ENCODE assay signal across 29 cellular contexts in genomic region chr5:144265643-144266042, GRCh38.
"Had no signal": no experiment of that assay in that cellular context is flagged by ENCODE, and none has a peak within 500 bp of the region (broad histone marks: within the 10 kb centered on the region; RNA-seq: fewer than 3 reads in every experiment).

No MANE protein-coding gene starts in this region.

- DNase-seq: naive thymus-derived CD8-positive, alpha-beta T cell; nephron progenitor cell; nucleus accumbens; posterior cingulate gyrus; psoas muscle; right cardiac atrium; spleen; stimulated activated CD4-positive, alpha-beta T cell treated with anti-CD3 and anti-CD28 coated beads, Interleukin-12 subunit alpha, Interleukin-12 subunit beta, amount 100 ng/mL, for 4 hours; stimulated activated CD4-positive, alpha-beta T cell treated with anti-CD3 and anti-CD28 coated beads, Interleukin-1b, Interleukin-23, amount 100 ng/mL, for 48 hours; stimulated activated CD4-positive, alpha-beta T cell treated with anti-CD3 and anti-CD28 coated beads, Interleukin-4, amount 100 ng/mL, for 1 hour; stimulated activated CD4-positive, alpha-beta T cell treated with anti-CD3 and anti-CD28 coated beads, Interleukin-4, amount 100 ng/mL, for 4 hours; stimulated activated CD8-positive, alpha-beta memory T cell treated with anti-CD3 and anti-CD28 coated beads, Interleukin-4, amount 100 ng/mL, for 48 hours; stimulated activated naive CD4-positive, alpha-beta T cell; stimulated activated naive CD8-positive, alpha-beta T cell treated with anti-CD3 and anti-CD28 coated beads, Interleukin-15, amount 100 ng/mL, for 72 hours; stimulated activated naive CD8-positive, alpha-beta T cell treated with anti-CD3 and anti-CD28 coated beads, Interleukin-15, Interleukin-2, amounts not matched to agents 100 U/mL and 50 U/mL, for 24 hours; substantia nigra; testis; tibial artery; transverse colon; upper lobe of right lung had no signal

- H3K79me2 ChIP-seq: parathyroid adenoma had no signal

- H3K9ac ChIP-seq: parathyroid adenoma had no signal

- H3K9me3 ChIP-seq: neutrophil, psoas muscle, suprapubic skin, testis, tibial artery, transverse colon, upper lobe of right lung, vagina had no signal

- H3K4me2 ChIP-seq: smooth muscle cell had no signal

- H3K36me3 ChIP-seq: neutrophil, spleen, suprapubic skin, tibial artery, transverse colon, upper lobe of right lung, vagina had no signal

- H3K4me1 ChIP-seq: parathyroid adenoma, psoas muscle, spleen, suprapubic skin, testis, tibial artery, transverse colon, upper lobe of right lung, vagina had no signal

- H3K27ac ChIP-seq: neutrophil, parathyroid adenoma, psoas muscle, skin epidermis, spleen, suprapubic skin, testis, tibial artery, transverse colon, upper lobe of right lung, vagina had no signal

- ATAC-seq: naive thymus-derived CD8-positive, alpha-beta T cell; natural killer cell treated with Interleukin-12 subunit alpha and Interleukin-12 subunit beta and Interleukin-15 and Interleukin-18, amount 100 ng/mL, for 72 hours; psoas muscle; right cardiac atrium; sciatic nerve; stimulated activated memory B cell treated with anti-CD40 and anti-IgM and Interleukin-4, amounts not matched to agents 10 μg/mL and 1 μg/mL and 100 μg/mL, for 72 hours; stimulated activated naive CD8-positive, alpha-beta T cell treated with anti-CD3 and anti-CD28 coated beads, Interleukin-15, amount 100 ng/mL, for 72 hours; stimulated activated naive CD8-positive, alpha-beta T cell treated with anti-CD3 and anti-CD28 coated beads, Interleukin-15, Interleukin-2, amounts not matched to agents 100 U/mL and 50 U/mL, for 24 hours; upper lobe of right lung had no signal

- H3K27me3 ChIP-seq: neutrophil, suprapubic skin, testis, tibial artery, transverse colon, vagina had no signal

- H2AFZ ChIP-seq: parathyroid adenoma had no signal

- H3K4me3 ChIP-seq: psoas muscle, skin epidermis, smooth muscle cell, spleen, suprapubic skin, testis, tibial artery, transverse colon, upper lobe of right lung, vagina had no signal
